Comparison of ENCODE assay signal across 29 cellular contexts in the genomic region with DNA sequence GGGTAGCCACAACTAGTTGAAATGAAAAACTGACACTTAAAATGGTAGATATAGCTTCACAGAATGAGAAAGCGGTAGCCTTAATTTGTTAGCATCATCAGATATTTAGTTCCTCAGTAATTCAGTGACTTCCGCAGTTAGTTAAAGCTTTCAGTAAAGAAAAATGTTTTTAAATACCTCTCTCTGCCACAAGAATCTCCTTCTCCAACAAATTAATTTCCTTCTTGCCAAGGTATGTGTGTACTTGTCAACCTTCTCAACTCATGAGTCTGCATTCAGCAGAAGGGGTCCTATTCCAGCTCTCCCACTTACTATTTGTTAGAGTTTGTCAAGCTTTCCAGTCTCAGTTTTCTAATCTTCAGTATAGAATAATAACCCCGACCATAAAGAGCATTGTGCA. TPM values are rescaled to one million over a fixed set of nuclear protein-coding genes. Genes with fewer than 3 reads are reported as not detected.
"Had no signal": no experiment of that assay in that cellular context is flagged by ENCODE, and none has a peak within 500 bp of the region (broad histone marks: within the 10 kb centered on the region; RNA-seq: fewer than 3 reads in every experiment).

No MANE protein-coding gene starts in this region.

- DNase-seq: colonic mucosa; cortex of kidney; dermis blood vessel endothelial cell; dorsolateral prefrontal cortex; effector CD4-positive, alpha-beta T cell; effector CD8-positive, alpha-beta T cell; effector memory CD4-positive, alpha-beta T cell; effector memory CD8-positive, alpha-beta T cell; endodermal cell; erythroblast; esophagus squamous epithelium; foreskin fibroblast; foreskin keratinocyte; foreskin melanocyte; gastrocnemius medialis; glutamatergic neuron; head of caudate nucleus; heart left ventricle; heart right ventricle had no signal

- H3K9me3 Mint-ChIP-seq: dendritic cell treated with granulocyte-macrophage colony-stimulating factor and Interleukin-4, amounts not matched to agents 40 ng/mL and 50 ng/mL, for 4 days; effector memory CD8-positive, alpha-beta T cell; endodermal cell had no signal

- H3K4me3 ChIP-seq: colonic mucosa, coronary artery, dorsolateral prefrontal cortex, esophagus muscularis mucosa, esophagus squamous epithelium, gastrocnemius medialis, gastroesophageal sphincter, heart left ventricle, heart right ventricle had no signal

- H3K27ac Mint-ChIP-seq: dendritic cell treated with granulocyte-macrophage colony-stimulating factor and Interleukin-4, amounts not matched to agents 40 ng/mL and 50 ng/mL, for 4 days; effector memory CD8-positive, alpha-beta T cell; endodermal cell had no signal

- FAIRE-seq: colon, endometrium, endothelial cell of umbilical vein, frontal cortex had no signal

- ATAC-seq: effector memory CD8-positive, alpha-beta T cell; esophagus mucosa; foreskin keratinocyte; gastrocnemius medialis; gastroesophageal sphincter; heart left ventricle; heart right ventricle had no signal

- H3K4me3 Mint-ChIP-seq: dendritic cell treated with granulocyte-macrophage colony-stimulating factor and Interleukin-4, amounts not matched to agents 40 ng/mL and 50 ng/mL, for 4 days; effector memory CD8-positive, alpha-beta T cell; endodermal cell had no signal

- H3K36me3 ChIP-seq: colonic mucosa, esophagus muscularis mucosa, esophagus squamous epithelium, gastrocnemius medialis, gastroesophageal sphincter, heart left ventricle, heart right ventricle had no signal

- H3K27me3 Mint-ChIP-seq: dendritic cell treated with granulocyte-macrophage colony-stimulating factor and Interleukin-4, amounts not matched to agents 40 ng/mL and 50 ng/mL, for 4 days; effector memory CD8-positive, alpha-beta T cell had no signal

- H3K27me3 ChIP-seq: colonic mucosa, dorsolateral prefrontal cortex, esophagus muscularis mucosa, foreskin keratinocyte, gastrocnemius medialis, gastroesophageal sphincter, heart left ventricle, heart right ventricle had no signal

- H3K4me1 ChIP-seq: esophagus muscularis mucosa, esophagus squamous epithelium, foreskin keratinocyte, gastrocnemius medialis, gastroesophageal sphincter had no signal

- H3K9me3 ChIP-seq: colonic mucosa, esophagus muscularis mucosa, esophagus squamous epithelium, gastrocnemius medialis, gastroesophageal sphincter, heart left ventricle, heart right ventricle had no signal

- H3K27ac ChIP-seq: colonic mucosa, coronary artery, dorsolateral prefrontal cortex, epithelial cell of prostate, esophagus muscularis mucosa, esophagus squamous epithelium, foreskin keratinocyte, gastrocnemius medialis, gastroesophageal sphincter, heart left ventricle, heart right ventricle had no signal

RNA-seq across cellular contexts. Expression of a gene that starts 42.3 kb away (rescaled TPM):
- total RNA-seq: endodermal cell had no signal
